Comparison of ENCODE assay signal across 8 cellular contexts in genomic region chr17:15133826-15134225, GRCh38.
"Had no signal": no experiment of that assay in that cellular context is flagged by ENCODE, and none has a peak within 500 bp of the region (broad histone marks: within the 10 kb centered on the region; RNA-seq: fewer than 3 reads in every experiment).

No MANE protein-coding gene starts in this region.

- FAIRE-seq: HepG2 had no signal

- H3K4me1 ChIP-seq: HAP-1 had no signal

- H2AFZ ChIP-seq: GM23248 had no signal

- H3K27ac ChIP-seq: GM23248 had no signal

- H3K9me3 ChIP-seq: HAP-1 had no signal

- H3K36me3 ChIP-seq: HAP-1 had no signal

- DNase-seq: GM23248, GOT3, H7, HFFc6, KG1 had no signal

- H3K9ac ChIP-seq: GM23248 had no signal

- ATAC-seq: HCT116, HepG2 had no signal

- H3K4me3 ChIP-seq: GM23248, HAP-1 had no signal
